ENCODE assay signal across 1 cellular context in the genomic region with DNA sequence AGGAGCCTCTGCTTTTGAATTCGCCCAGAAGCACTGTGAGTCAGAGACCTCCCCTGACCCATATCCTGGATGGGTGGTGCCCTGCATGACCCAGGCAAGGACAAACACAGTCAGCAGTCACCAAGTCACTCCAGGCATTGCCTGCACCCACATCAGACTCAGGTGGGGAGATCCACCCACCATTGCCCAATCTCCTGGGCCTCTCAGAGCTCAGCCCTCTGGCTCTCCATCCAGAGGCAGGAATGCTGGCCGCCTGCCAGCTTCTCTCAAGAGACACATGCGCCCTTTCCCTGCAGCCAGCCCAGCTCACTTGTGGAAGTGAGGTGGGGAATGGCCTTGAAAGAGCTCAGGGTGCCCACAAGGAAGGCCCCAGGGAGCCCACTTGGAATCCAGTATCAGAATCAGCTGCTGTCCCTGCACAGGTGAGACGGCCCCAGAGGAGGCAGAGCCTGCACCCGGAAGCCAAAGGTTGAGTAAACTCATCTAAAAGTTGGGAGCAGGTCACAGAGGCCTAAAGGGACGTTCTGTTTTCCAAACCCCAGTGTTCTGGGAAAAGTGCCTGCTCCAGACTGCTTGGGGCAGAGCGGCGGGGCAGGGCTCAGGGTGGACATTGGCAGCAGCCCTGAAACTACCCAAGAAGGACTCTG.
A peak's percentile ranks its signal among the peaks of the same experiment; 100 is the strongest.
TF ChIP-seq lines count a peak whose summit lies in the region.

No MANE protein-coding gene starts in this region.

TF ChIP-seq in SK-N-SH, 30 proteins besides CTCF, POLR2A, EP300 and RAD21 (continued from another document):
- TF ChIP-seq POLR2AphosphoS5 (IDR thresholded peaks at IDR 0.05; ENCODE audit: low read depth, low read length) (no peak), TEAD4 (IDR thresholded peaks at IDR 0.05; ENCODE audit: borderline replicate concordance, insufficient read depth) (no peak), FOXM1 (IDR thresholded peaks at IDR 0.05; ENCODE audit: low read depth) (no peak), RXRA (IDR thresholded peaks at IDR 0.05; ENCODE audit: borderline replicate concordance, low read depth) (no peak), RCOR1 (IDR thresholded peaks at IDR 0.05; ENCODE audit: low read length) (no peak), NRF1 (IDR thresholded peaks at IDR 0.05; ENCODE audit: low read depth, low read length) (no peak), YY1 (IDR thresholded peaks at IDR 0.05; ENCODE audit: low read depth) (no peak), NFIC (IDR thresholded peaks at IDR 0.05; ENCODE audit: borderline replicate concordance) (peak; percentile 67)
- TF ChIP-seq, protein P1, sequence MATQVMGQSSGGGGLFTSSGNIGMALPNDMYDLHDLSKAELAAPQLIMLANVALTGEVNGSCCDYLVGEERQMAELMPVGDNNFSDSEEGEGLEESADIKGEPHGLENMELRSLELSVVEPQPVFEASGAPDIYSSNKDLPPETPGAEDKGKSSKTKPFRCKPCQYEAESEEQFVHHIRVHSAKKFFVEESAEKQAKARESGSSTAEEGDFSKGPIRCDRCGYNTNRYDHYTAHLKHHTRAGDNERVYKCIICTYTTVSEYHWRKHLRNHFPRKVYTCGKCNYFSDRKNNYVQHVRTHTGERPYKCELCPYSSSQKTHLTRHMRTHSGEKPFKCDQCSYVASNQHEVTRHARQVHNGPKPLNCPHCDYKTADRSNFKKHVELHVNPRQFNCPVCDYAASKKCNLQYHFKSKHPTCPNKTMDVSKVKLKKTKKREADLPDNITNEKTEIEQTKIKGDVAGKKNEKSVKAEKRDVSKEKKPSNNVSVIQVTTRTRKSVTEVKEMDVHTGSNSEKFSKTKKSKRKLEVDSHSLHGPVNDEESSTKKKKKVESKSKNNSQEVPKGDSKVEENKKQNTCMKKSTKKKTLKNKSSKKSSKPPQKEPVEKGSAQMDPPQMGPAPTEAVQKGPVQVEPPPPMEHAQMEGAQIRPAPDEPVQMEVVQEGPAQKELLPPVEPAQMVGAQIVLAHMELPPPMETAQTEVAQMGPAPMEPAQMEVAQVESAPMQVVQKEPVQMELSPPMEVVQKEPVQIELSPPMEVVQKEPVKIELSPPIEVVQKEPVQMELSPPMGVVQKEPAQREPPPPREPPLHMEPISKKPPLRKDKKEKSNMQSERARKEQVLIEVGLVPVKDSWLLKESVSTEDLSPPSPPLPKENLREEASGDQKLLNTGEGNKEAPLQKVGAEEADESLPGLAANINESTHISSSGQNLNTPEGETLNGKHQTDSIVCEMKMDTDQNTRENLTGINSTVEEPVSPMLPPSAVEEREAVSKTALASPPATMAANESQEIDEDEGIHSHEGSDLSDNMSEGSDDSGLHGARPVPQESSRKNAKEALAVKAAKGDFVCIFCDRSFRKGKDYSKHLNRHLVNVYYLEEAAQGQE (IDR thresholded peaks at IDR 0.05; ENCODE audit: low read depth, low read length) = no peak
